In genomic region chr12:121128908-121129704, GRCh38 we compare ENCODE assay signal across 8 cellular contexts. TPM values are rescaled to one million over a fixed set of nuclear protein-coding genes. Genes with fewer than 3 reads are reported as not detected.
A peak's percentile ranks its signal among the peaks of the same experiment; 100 is the strongest.
DNase-seq lines count a peak whose midpoint lies in the region; ATAC-seq and TF ChIP-seq lines count a peak whose summit lies in the region.

No MANE protein-coding gene starts in this region.

- H3K9me3 Mint-ChIP-seq in HFFc6: no peaks in the 10 kb centered on the region
- H3K9me3 Mint-ChIP-seq in natural killer cell treated with Interleukin-12 subunit alpha and Interleukin-12 subunit beta and Interleukin-15 and Interleukin-18, amount 100 ng/mL, for 72 hours: peaks cover 3% of the 10 kb centered on the region

- H3K27ac Mint-ChIP-seq in HFFc6: no peak overlapping the region
- peak overlapping the region; percentile 95 to 96 for H3K27ac Mint-ChIP-seq in natural killer cell treated with Interleukin-12 subunit alpha and Interleukin-12 subunit beta and Interleukin-15 and Interleukin-18, amount 100 ng/mL, for 72 hours

- no peaks in the 10 kb centered on the region for H3K36me3 Mint-ChIP-seq in HFFc6 (ENCODE audit: low read depth)
- peaks cover 9% of the 10 kb centered on the region for H3K36me3 Mint-ChIP-seq in natural killer cell treated with Interleukin-12 subunit alpha and Interleukin-12 subunit beta and Interleukin-15 and Interleukin-18, amount 100 ng/mL, for 72 hours

- DNase-seq in HFFc6: no peak
- peak; percentile 85 for DNase-seq in NCI-H2029 treated with DMSO at 0.1 percent for 48 hours (lab: John Stamatoyannopoulos, UW)
- DNase-seq in activated CD8-positive, alpha-beta memory T cell treated with anti-CD3 and anti-CD28 coated beads, Interleukin-2, amount 50 U/mL, for 1 hour (ENCODE audit: extremely low read depth): peak; percentile 53
- peak; percentile 60 to 68 for DNase-seq in erythroblast (lab: John Stamatoyannopoulos, UW)
- DNase-seq in natural killer cell treated with Interleukin-12 subunit alpha and Interleukin-12 subunit beta and Interleukin-15 and Interleukin-18, amount 100 ng/mL, for 72 hours (ENCODE audit: low spot score): peak; percentile 90
- peak; percentile 11 to 98 (median 93) for DNase-seq in substantia nigra (lab: John Stamatoyannopoulos, UW)
- no peak for DNase-seq in HPDE6-E6E7 (ENCODE audit: extremely low spot score)

- peak overlapping the region; percentile 75; the same call in 1 of the 2 replicates for H3K4me3 Mint-ChIP-seq in HFFc6
- peak overlapping the region; percentile 92 for H3K4me3 Mint-ChIP-seq in natural killer cell treated with Interleukin-12 subunit alpha and Interleukin-12 subunit beta and Interleukin-15 and Interleukin-18, amount 100 ng/mL, for 72 hours

- peaks cover 38% of the 10 kb centered on the region for H3K4me1 Mint-ChIP-seq in HFFc6 (ENCODE audit: low read depth)
- H3K4me1 Mint-ChIP-seq in natural killer cell treated with Interleukin-12 subunit alpha and Interleukin-12 subunit beta and Interleukin-15 and Interleukin-18, amount 100 ng/mL, for 72 hours (ENCODE audit: low read depth in 2 of 2): peaks cover 72 to 78% of the 10 kb centered on the region in 2 donors

- ATAC-seq in GM18502 (IDR thresholded peaks at IDR 0.05; ENCODE audit: poor library complexity, unreplicated experiment): peak; percentile 78
- ATAC-seq in natural killer cell treated with Interleukin-12 subunit alpha and Interleukin-12 subunit beta and Interleukin-15 and Interleukin-18, amount 100 ng/mL, for 72 hours: peak; percentile 90 to 92

- no peak for TF ChIP-seq CTCF in HFFc6 (IDR thresholded peaks at IDR 0.05)

- H3K27me3 Mint-ChIP-seq in HFFc6 (ENCODE audit: insufficient read depth): peaks cover 28% of the 10 kb centered on the region
- no peaks in the 10 kb centered on the region for H3K27me3 Mint-ChIP-seq in natural killer cell treated with Interleukin-12 subunit alpha and Interleukin-12 subunit beta and Interleukin-15 and Interleukin-18, amount 100 ng/mL, for 72 hours

- peak overlapping the region; percentile 97 for H3K27ac ChIP-seq in substantia nigra (ENCODE audit: low read depth, low read length, poor library complexity, severe bottlenecking)

- TF ChIP-seq POLR2A in erythroblast (IDR thresholded peaks at IDR 0.05; ENCODE audit: low read length): no peak

RNA-seq across cellular contexts. Expression of gene P2RX7, which starts 3.6 kb away (rescaled TPM):
- total RNA-seq in HFFc6 (2021; fragmentation: NEBNext Ultra II Directional; extraction: Animal tissue kit (Norgen Biotek cat#: 25700)): under 1 TPM; 0.17 to 0.32 (median 0.24) TPM
- total RNA-seq in natural killer cell treated with Interleukin-12 subunit alpha and Interleukin-12 subunit beta and Interleukin-15 and Interleukin-18, amount 100 ng/mL, for 72 hours: 10 to 100 TPM; 20.2 to 46.6 TPM

Comparison
In these comparisons a context has a peak if more than half of its experiments do, and no peak if none do; other contexts are left out.
1. DNase-seq: peak in NCI-H2029 treated with DMSO at 0.1 percent for 48 hours (single experiment), activated CD8-positive, alpha-beta memory T cell treated with anti-CD3 and anti-CD28 coated beads, Interleukin-2, amount 50 U/mL, for 1 hour (single experiment), erythroblast (2 of 2), natural killer cell treated with Interleukin-12 subunit alpha and Interleukin-12 subunit beta and Interleukin-15 and Interleukin-18, amount 100 ng/mL, for 72 hours (single experiment) and substantia nigra (49 of 49); none in HFFc6 (single experiment) and HPDE6-E6E7 (single experiment).
2. RNA of gene P2RX7, which starts 3.6 kb away (total RNA-seq): 20.2 to 46.6 TPM in natural killer cell treated with Interleukin-12 subunit alpha and Interleukin-12 subunit beta and Interleukin-15 and Interleukin-18, amount 100 ng/mL, for 72 hours; 0.17 to 0.32 TPM in HFFc6; every median in the first group is over 10 times any median in the second.